In genomic region chr6:31666337-31666960, GRCh38 we compare ENCODE assay signal across 7 cellular contexts. TPM values are rescaled to one million over a fixed set of nuclear protein-coding genes. Genes with fewer than 3 reads are reported as not detected.
DNase-seq lines count a peak whose midpoint lies in the region; ATAC-seq and TF ChIP-seq lines count a peak whose summit lies in the region.

No MANE protein-coding gene starts in this region.

- peak overlapping the region; percentile 93 to 99 (median 96) for H3K27ac Mint-ChIP-seq in H9

- H3K36me3 ChIP-seq in smooth muscle cell (ENCODE audit: low read depth) = no peaks in the 10 kb centered on the region

- no peaks in the 10 kb centered on the region for H3K9me3 Mint-ChIP-seq in H9

- peaks cover 6% of the 10 kb centered on the region; the same call in 1 of the 2 replicates for H3K79me2 ChIP-seq in H9 (ENCODE audit: insufficient read depth, low read length)
- H3K79me2 ChIP-seq in smooth muscle cell (ENCODE audit: low read depth) = peaks cover 40% of the 10 kb centered on the region

- H3K36me3 Mint-ChIP-seq in H9 (ENCODE audit: insufficient read depth in 1 of 3, low read depth in 3 of 3) = peaks cover 50 to 85% (median 78%) of the 10 kb centered on the region in 3 experiments

- peak overlapping the region; percentile 99 for H3K4me3 Mint-ChIP-seq in H9

- H2BK5ac ChIP-seq in H9 (ENCODE audit: insufficient read length, low read length) = no peak overlapping the region

- H2BK12ac ChIP-seq in H9 (ENCODE audit: insufficient read length, low read depth, low read length) = no peak overlapping the region

- H3K79me1 ChIP-seq in H9 (ENCODE audit: insufficient read depth, low read depth, low read length, poor library complexity, severe bottlenecking) = peaks cover 11% of the 10 kb centered on the region

- ATAC-seq in right cardiac atrium (no peak), HG03045 (IDR thresholded peaks at IDR 0.05; ENCODE audit: unreplicated experiment) (no peak), GM18520 (IDR thresholded peaks at IDR 0.05; ENCODE audit: unreplicated experiment) (no peak)

- H3K4ac ChIP-seq in H9 (ENCODE audit: low read depth, low read length) = no peak overlapping the region

- H3K4me1 ChIP-seq in H9 (ENCODE audit: insufficient read depth, low read length) (no peaks in the 10 kb centered on the region), right cardiac atrium (ENCODE audit: control insufficient read depth, insufficient read depth, low read length) (peaks cover 3% of the 10 kb centered on the region), smooth muscle cell (ENCODE audit: low read depth) (peaks cover 12% of the 10 kb centered on the region)

- no peaks in the 10 kb centered on the region for H3K27me3 Mint-ChIP-seq in H9 (ENCODE audit: low read depth)

- H3K18ac ChIP-seq in H9 (ENCODE audit: insufficient read length, low read depth, low read length) = no peak overlapping the region

- H3K27me3 ChIP-seq in H9 (ENCODE audit: insufficient read depth, low read length) (no peaks in the 10 kb centered on the region), right cardiac atrium (ENCODE audit: control insufficient read depth, insufficient read depth) (no peaks in the 10 kb centered on the region), smooth muscle cell (ENCODE audit: low read depth) (no peaks in the 10 kb centered on the region)

- H4K5ac ChIP-seq in H9 (ENCODE audit: insufficient read length, low read depth, low read length) = no peak overlapping the region

- no peak overlapping the region for H3T11ph ChIP-seq in H9 (ENCODE audit: low read length)

- TF ChIP-seq CTCF in H9 (conservative IDR thresholded peaks at IDR 0.05) (no peak), WI38 (IDR thresholded peaks at IDR 0.05; ENCODE audit: low read depth, low read length) (no peak), smooth muscle cell (IDR thresholded peaks at IDR 0.05; ENCODE audit: borderline replicate concordance, insufficient read depth, poor library complexity, severe bottlenecking) (no peak)

- no peak overlapping the region for H4K91ac ChIP-seq in H9 (ENCODE audit: insufficient read length, low read depth, low read length)

- no peak overlapping the region for H2BK15ac ChIP-seq in H9 (ENCODE audit: low read depth, low read length)

- no peak overlapping the region for H2AFZ ChIP-seq in H9 (ENCODE audit: low read length)
- peak overlapping the region; percentile 34 for H2AFZ ChIP-seq in smooth muscle cell (ENCODE audit: low read depth)

- H3F3A ChIP-seq in smooth muscle cell (ENCODE audit: low read depth) = peaks cover 7% of the 10 kb centered on the region

- H2BK20ac ChIP-seq in H9 (ENCODE audit: low read depth, low read length, poor library complexity, severe bottlenecking) = no peak overlapping the region

- H3K56ac ChIP-seq in H9 (ENCODE audit: insufficient read length, low read depth, low read length) = no peak overlapping the region

- peaks cover 19% of the 10 kb centered on the region for H3K23me2 ChIP-seq in H9 (ENCODE audit: insufficient read length, low read depth, low read length, poor library complexity, severe bottlenecking)

- WGBS in H9 (ENCODE audit: extremely low coverage, insufficient read length, low lambda C conversion rate) = no CpG with 5 or more reads among the region's 15 CpGs
- 3% methylated on average over 15 of the region's 15 CpGs for WGBS in right cardiac atrium
- 7% methylated on average over 15 of the region's 15 CpGs for WGBS in smooth muscle cell (ENCODE audit: low lambda C conversion rate)

- no peak overlapping the region for H4K8ac ChIP-seq in H9 (replicated peaks; ENCODE audit: insufficient read length, low read depth, low read length)

- H4K20me1 ChIP-seq in H9 (ENCODE audit: control insufficient read depth, insufficient read depth, insufficient read length) = no peaks in the 10 kb centered on the region
- peaks cover 3% of the 10 kb centered on the region for H4K20me1 ChIP-seq in smooth muscle cell (ENCODE audit: low read depth)

- DNase-seq in H9 (no peak), right cardiac atrium (peak in 1 of 3 donors; percentile 47), smooth muscle cell (lab: John Stamatoyannopoulos, UW; ENCODE audit: unreplicated experiment) (no peak), T-helper 9 cell (no peak)

- H2AK5ac ChIP-seq in H9 (ENCODE audit: insufficient read length, low read length) = no peak overlapping the region

- no peaks in the 10 kb centered on the region for H3K9me3 ChIP-seq in H9 (ENCODE audit: control insufficient read depth, low read depth, low read length)
- H3K9me3 ChIP-seq in right cardiac atrium (ENCODE audit: control insufficient read depth, low read length) = no peaks in the 10 kb centered on the region
- no peaks in the 10 kb centered on the region for H3K9me3 ChIP-seq in smooth muscle cell (replicated peaks; ENCODE audit: low read depth)

- H3K4me1 Mint-ChIP-seq in H9 = peaks cover 25 to 29% of the 10 kb centered on the region in 2 experiments

- peak overlapping the region; percentile 48 for H3K14ac ChIP-seq in H9 (ENCODE audit: insufficient read depth, low read length)

- intact Hi-C loops in right cardiac atrium (cut with DNase I) = loop anchor here in 1 of 4 donors (5.0 to 10.0 kb wide), 2 partner anchors 61 to 1308 kb away; partner anchors contain the start of gene DDAH2

- H3K9ac ChIP-seq in H9 (ENCODE audit: extremely low read depth, insufficient read length, low read length) (peak overlapping the region; percentile 62), smooth muscle cell (ENCODE audit: low read depth) (peak overlapping the region; percentile 96)

- no peak overlapping the region for H3K23ac ChIP-seq in H9 (ENCODE audit: insufficient read length, low read depth, low read length)

- peak overlapping the region; percentile 69 for H3K4me3 ChIP-seq in WI38 (ENCODE audit: low read depth, low read length)
- peak overlapping the region; percentile 72 for H3K4me3 ChIP-seq in right cardiac atrium (ENCODE audit: low read length)
- peak overlapping the region; percentile 99 for H3K4me3 ChIP-seq in smooth muscle cell

- H2BK120ac ChIP-seq in H9 (ENCODE audit: low read depth, low read length, poor library complexity, severe bottlenecking) = no peak overlapping the region

- peak overlapping the region; percentile 90 for H3K4me2 ChIP-seq in H9 (ENCODE audit: insufficient read depth, insufficient read length, low read length)
- H3K4me2 ChIP-seq in smooth muscle cell = peak overlapping the region; percentile 93

- H3K27ac ChIP-seq in H9 (ENCODE audit: insufficient read length, low read depth, low read length) (no peak overlapping the region), right cardiac atrium (ENCODE audit: low read length) (peak overlapping the region; percentile 80), smooth muscle cell (ENCODE audit: low read depth) (peak overlapping the region; percentile 89)

RNA-seq across cellular contexts. Expression of gene CSNK2B, which starts 0.6 kb away (rescaled TPM):
- total RNA-seq in H9 (2021) (178 and 187 TPM in 2 replicates), right cardiac atrium (100 to 1,000 TPM; 110 to 123 (median 116) TPM), smooth muscle cell (228 and 313 TPM in 2 replicates)
- polyA plus RNA-seq in right cardiac atrium (158 TPM), smooth muscle cell (195 and 226 TPM in 2 replicates)

RNA-seq across cellular contexts. Expression of gene GPANK1, which starts 1.7 kb away (rescaled TPM):
- total RNA-seq in H9 (2021) (23.9 and 26.8 TPM in 2 replicates), right cardiac atrium (10 to 100 TPM; 16.8 to 23.9 (median 20.0) TPM), smooth muscle cell (12.5 and 17.2 TPM in 2 replicates)
- polyA plus RNA-seq in right cardiac atrium (24.6 TPM), smooth muscle cell (19.6 and 20.1 TPM in 2 replicates)

RNA-seq across cellular contexts. Expression of gene LY6G5B, which starts 3.3 kb away (rescaled TPM):
- total RNA-seq in H9 (2021) = 21.3 and 21.6 TPM in 2 replicates
- total RNA-seq in right cardiac atrium = 1 to 10 TPM; 4.0 to 8.7 (median 5.9) TPM
- polyA plus RNA-seq in right cardiac atrium = 4.6 TPM
- total RNA-seq in smooth muscle cell = 1.5 and 7.5 TPM in 2 replicates
- 5.6 and 16.2 TPM in 2 replicates for polyA plus RNA-seq in smooth muscle cell

RNA-seq across cellular contexts. Expression of gene C6orf47, which starts 5.9 kb away (rescaled TPM):
- total RNA-seq in H9 (2021) (18.4 and 19.0 TPM in 2 replicates), right cardiac atrium (10 to 100 TPM; 18.5 to 20.7 (median 20.1) TPM), smooth muscle cell (7.1 and 8.9 TPM in 2 replicates)
- polyA plus RNA-seq in right cardiac atrium (21.2 TPM), smooth muscle cell (15.5 and 20.1 TPM in 2 replicates)

RNA-seq across cellular contexts. Expression of gene APOM, which starts 10.8 kb away (rescaled TPM):
- 3.6 and 3.9 TPM in 2 replicates for total RNA-seq in H9 (2021)
- 1 to 10 TPM in 2 of 4 donors, under 1 TPM in 2; 0.48 to 2.8 (median 1.4) TPM for total RNA-seq in right cardiac atrium
- polyA plus RNA-seq in right cardiac atrium = 3.9 TPM
- 2.3 and 2.7 TPM in 2 replicates for total RNA-seq in smooth muscle cell
- polyA plus RNA-seq in smooth muscle cell = 1.1 and 2.7 TPM in 2 replicates
